In the genomic region with DNA sequence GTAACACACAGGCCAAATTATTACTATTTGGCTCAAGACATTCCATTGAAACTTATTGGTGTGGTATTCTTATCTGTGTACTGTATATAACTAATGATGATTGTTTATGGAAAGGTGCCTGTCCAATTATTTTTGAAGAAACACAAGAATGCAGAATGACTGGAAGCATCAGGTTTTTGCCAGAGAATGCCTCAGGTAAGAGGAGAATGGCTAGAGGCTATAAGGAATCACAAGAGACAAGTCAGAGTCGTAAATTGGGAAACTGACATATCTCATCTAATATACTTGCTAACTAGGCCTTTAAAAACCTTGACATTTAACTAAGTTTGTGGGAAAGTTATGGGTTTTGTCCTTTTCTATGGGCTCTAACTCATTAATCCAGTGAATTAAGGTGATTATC, we compare ENCODE assay signal across 16 cellular contexts.
DNase-seq lines count a peak whose midpoint lies in the region; ATAC-seq, FAIRE-seq and TF ChIP-seq lines count a peak whose summit lies in the region.
"Had no signal": no experiment of that assay in that cellular context is flagged by ENCODE, and none has a peak within 500 bp of the region (broad histone marks: within the 10 kb centered on the region; RNA-seq: fewer than 3 reads in every experiment).

No MANE protein-coding gene starts in this region.

- no peak overlapping the region for H3K4me3 Mint-ChIP-seq in WTC11
- H3K4me3 Mint-ChIP-seq: CD8-positive, alpha-beta memory T cell had no signal

- H3K79me2 ChIP-seq in hepatocyte (no peaks in the 10 kb centered on the region), trophoblast cell (ENCODE audit: control insufficient read depth, insufficient read depth, low read length, poor library complexity) (no peaks in the 10 kb centered on the region)

- no peak overlapping the region for H3K9ac ChIP-seq in trophoblast cell (ENCODE audit: low read length)
- H3K9ac ChIP-seq: BLaER1, KMS-11 had no signal

- DNase-seq in ELF-1 (ENCODE audit: low read depth, low spot score) (peak; percentile 16), WTC11 (ENCODE audit: low spot score) (no peak), hepatocyte (ENCODE audit: low spot score) (no peak), trophoblast cell (peak; percentile 40 to 86), GM19239 (ENCODE audit: insufficient read length, low spot score) (no peak), HT-29 (ENCODE audit: low spot score) (no peak)
- DNase-seq in stimulated activated CD4-positive, alpha-beta T cell treated with anti-CD3 and anti-CD28 coated beads, Interleukin-4, amount 100 ng/mL, for 4 hours, result no peak
- DNase-seq: Caco-2; CD8-positive, alpha-beta memory T cell; H7 had no signal

- peaks cover 37% of the 10 kb centered on the region for H3K4me1 Mint-ChIP-seq in WTC11
- H3K4me1 Mint-ChIP-seq: CD8-positive, alpha-beta memory T cell had no signal

- H3K79me1 ChIP-seq in trophoblast cell (ENCODE audit: low read length), result peaks cover 6% of the 10 kb centered on the region

- H3K9me3 Mint-ChIP-seq in WTC11, result no peaks in the 10 kb centered on the region
- H3K9me3 Mint-ChIP-seq: CD8-positive, alpha-beta memory T cell had no signal

- H3K36me3 ChIP-seq in hepatocyte (replicated peaks; ENCODE audit: insufficient read depth, low read depth) (no peaks in the 10 kb centered on the region), trophoblast cell (ENCODE audit: control insufficient read depth in 1 of 2, insufficient read depth in 2 of 2, low read length in 2 of 2) (no peaks in the 10 kb centered on the region)
- H3K36me3 ChIP-seq: BLaER1 had no signal

- peak overlapping the region; percentile 57 for H2BK5ac ChIP-seq in trophoblast cell (ENCODE audit: low read depth, low read length, poor library complexity)

- H2AFZ ChIP-seq in hepatocyte (peak overlapping the region; percentile 35), trophoblast cell (ENCODE audit: insufficient read depth, low read length, poor library complexity) (no peak overlapping the region)

- no peaks in the 10 kb centered on the region for H4K20me1 ChIP-seq in hepatocyte (ENCODE audit: insufficient read depth, poor library complexity, severe bottlenecking)
- H4K20me1 ChIP-seq: BLaER1 had no signal

- H2AK5ac ChIP-seq in trophoblast cell (ENCODE audit: low read length), result no peak overlapping the region

- no peak overlapping the region for H4K91ac ChIP-seq in trophoblast cell (ENCODE audit: low read depth, low read length)

- no peak overlapping the region for H4K8ac ChIP-seq in trophoblast cell (ENCODE audit: low read depth, low read length)

- no peak for FAIRE-seq in GM19239 (lab: Jason Lieb, UNC)
- FAIRE-seq: GM12891, HepG2, HTR-8/SVneo had no signal

- H3K36me3 Mint-ChIP-seq in WTC11, result no peaks in the 10 kb centered on the region
- H3K36me3 Mint-ChIP-seq: CD8-positive, alpha-beta memory T cell had no signal

- H3K27ac ChIP-seq in hepatocyte (peak overlapping the region; percentile 33), trophoblast cell (ENCODE audit: low read depth, low read length) (no peak overlapping the region)
- H3K27ac ChIP-seq: 22Rv1, BLaER1, KMS-11 had no signal

- H3K27me3 Mint-ChIP-seq in WTC11 (ENCODE audit: low read depth), result no peaks in the 10 kb centered on the region

- H3K4ac ChIP-seq in trophoblast cell (ENCODE audit: low read depth, low read length), result no peak overlapping the region

- no peaks in the 10 kb centered on the region for H3K9me3 ChIP-seq in hepatocyte (ENCODE audit: low read depth)
- H3K9me3 ChIP-seq in trophoblast cell (ENCODE audit: insufficient read depth, low read depth, low read length), result no peaks in the 10 kb centered on the region
- H3K9me3 ChIP-seq: BLaER1, Caco-2 had no signal

- ATAC-seq in WTC11, result no peak
- ATAC-seq: HepG2 had no signal

- no peak overlapping the region for H3K4me3 ChIP-seq in hepatocyte
- H3K4me3 ChIP-seq in trophoblast cell (ENCODE audit: low read depth, low read length), result no peak overlapping the region
- H3K4me3 ChIP-seq: BLaER1 had no signal

- H3K4me1 ChIP-seq in hepatocyte (ENCODE audit: insufficient read depth) (no peaks in the 10 kb centered on the region), trophoblast cell (ENCODE audit: control insufficient read depth in 1 of 2, insufficient read depth in 2 of 2, low read length in 2 of 2) (peaks cover 2% of the 10 kb centered on the region in 2 experiments)
- H3K4me1 ChIP-seq: BLaER1, Caco-2 had no signal

- H3K27ac Mint-ChIP-seq in WTC11, result peak overlapping the region; percentile 44; the same call in 1 of the 2 replicates
- H3K27ac Mint-ChIP-seq: CD8-positive, alpha-beta memory T cell had no signal

- POLR2A ChIA-PET in WTC11 (lab: Charles Lee), result no interaction called here

- no peak overlapping the region for H2BK12ac ChIP-seq in trophoblast cell (ENCODE audit: low read length)

- no peak overlapping the region for H3K23ac ChIP-seq in trophoblast cell (ENCODE audit: low read length)

- H3K4me2 ChIP-seq in hepatocyte (peak overlapping the region; percentile 39), trophoblast cell (ENCODE audit: low read length) (no peak overlapping the region)
- H3K4me2 ChIP-seq: BLaER1, KMS-11 had no signal

- CTCF ChIA-PET in WTC11 (lab: Charles Lee), result interaction anchor here (0.9 to 2.4 kb wide), 2 partner anchors 10 to 83 kb away, joined by 3 to 9 read pairs; no protein-coding TSS in a partner anchor

- no peak overlapping the region for H3K14ac ChIP-seq in trophoblast cell (ENCODE audit: low read length)

- H3K9me2 ChIP-seq in hepatocyte (replicated peaks; ENCODE audit: insufficient read depth), result no peaks in the 10 kb centered on the region

- WGBS in hepatocyte (ENCODE audit: low lambda C conversion rate, missing lambda C conversion rate), result 45% methylated on average over 1 of the region's 1 CpG
- no CpG with 5 or more reads among the region's 1 CpG for WGBS in trophoblast cell (ENCODE audit: extremely low coverage, insufficient coverage, insufficient read length)

- H2BK120ac ChIP-seq in trophoblast cell (ENCODE audit: insufficient read depth, low read length, poor library complexity), result no peak overlapping the region

- H4K12ac ChIP-seq in trophoblast cell (ENCODE audit: low read depth, low read length), result no peak overlapping the region

- no peak for TF ChIP-seq CTCF in WTC11 (IDR thresholded peaks at IDR 0.05)
- TF ChIP-seq CTCF in hepatocyte (IDR thresholded peaks at IDR 0.05; ENCODE audit: poor library complexity), result no peak

- H3K27me3 ChIP-seq in hepatocyte (no peaks in the 10 kb centered on the region), trophoblast cell (ENCODE audit: insufficient read depth, low read length) (no peaks in the 10 kb centered on the region)
- H3K27me3 ChIP-seq: BLaER1 had no signal

- H3K18ac ChIP-seq in trophoblast cell (ENCODE audit: low read length), result no peak overlapping the region

TF ChIP-seq in WTC11, 78 proteins besides CTCF, POLR2A, EP300 and RAD21 (continues in another document):
- TF ChIP-seq ESRRA (CRISPR knock-in tag; IDR thresholded peaks at IDR 0.05; ENCODE audit: borderline replicate concordance) (no peak), ZNF671 (CRISPR knock-in tag; IDR thresholded peaks at IDR 0.05) (no peak), NR2C2 (CRISPR knock-in tag; IDR thresholded peaks at IDR 0.05) (no peak)
- TF ChIP-seq, protein P1, sequence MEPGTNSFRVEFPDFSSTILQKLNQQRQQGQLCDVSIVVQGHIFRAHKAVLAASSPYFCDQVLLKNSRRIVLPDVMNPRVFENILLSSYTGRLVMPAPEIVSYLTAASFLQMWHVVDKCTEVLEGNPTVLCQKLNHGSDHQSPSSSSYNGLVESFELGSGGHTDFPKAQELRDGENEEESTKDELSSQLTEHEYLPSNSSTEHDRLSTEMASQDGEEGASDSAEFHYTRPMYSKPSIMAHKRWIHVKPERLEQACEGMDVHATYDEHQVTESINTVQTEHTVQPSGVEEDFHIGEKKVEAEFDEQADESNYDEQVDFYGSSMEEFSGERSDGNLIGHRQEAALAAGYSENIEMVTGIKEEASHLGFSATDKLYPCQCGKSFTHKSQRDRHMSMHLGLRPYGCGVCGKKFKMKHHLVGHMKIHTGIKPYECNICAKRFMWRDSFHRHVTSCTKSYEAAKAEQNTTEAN (CRISPR knock-in tag; IDR thresholded peaks at IDR 0.05), result no peak
- TF ChIP-seq, protein P2, sequence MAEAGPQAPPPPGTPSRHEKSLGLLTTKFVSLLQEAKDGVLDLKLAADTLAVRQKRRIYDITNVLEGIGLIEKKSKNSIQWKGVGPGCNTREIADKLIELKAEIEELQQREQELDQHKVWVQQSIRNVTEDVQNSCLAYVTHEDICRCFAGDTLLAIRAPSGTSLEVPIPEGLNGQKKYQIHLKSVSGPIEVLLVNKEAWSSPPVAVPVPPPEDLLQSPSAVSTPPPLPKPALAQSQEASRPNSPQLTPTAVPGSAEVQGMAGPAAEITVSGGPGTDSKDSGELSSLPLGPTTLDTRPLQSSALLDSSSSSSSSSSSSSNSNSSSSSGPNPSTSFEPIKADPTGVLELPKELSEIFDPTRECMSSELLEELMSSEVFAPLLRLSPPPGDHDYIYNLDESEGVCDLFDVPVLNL (CRISPR knock-in tag; IDR thresholded peaks at IDR 0.05; ENCODE audit: borderline replicate concordance, low read depth), result no peak
- TF ChIP-seq, protein P3, sequence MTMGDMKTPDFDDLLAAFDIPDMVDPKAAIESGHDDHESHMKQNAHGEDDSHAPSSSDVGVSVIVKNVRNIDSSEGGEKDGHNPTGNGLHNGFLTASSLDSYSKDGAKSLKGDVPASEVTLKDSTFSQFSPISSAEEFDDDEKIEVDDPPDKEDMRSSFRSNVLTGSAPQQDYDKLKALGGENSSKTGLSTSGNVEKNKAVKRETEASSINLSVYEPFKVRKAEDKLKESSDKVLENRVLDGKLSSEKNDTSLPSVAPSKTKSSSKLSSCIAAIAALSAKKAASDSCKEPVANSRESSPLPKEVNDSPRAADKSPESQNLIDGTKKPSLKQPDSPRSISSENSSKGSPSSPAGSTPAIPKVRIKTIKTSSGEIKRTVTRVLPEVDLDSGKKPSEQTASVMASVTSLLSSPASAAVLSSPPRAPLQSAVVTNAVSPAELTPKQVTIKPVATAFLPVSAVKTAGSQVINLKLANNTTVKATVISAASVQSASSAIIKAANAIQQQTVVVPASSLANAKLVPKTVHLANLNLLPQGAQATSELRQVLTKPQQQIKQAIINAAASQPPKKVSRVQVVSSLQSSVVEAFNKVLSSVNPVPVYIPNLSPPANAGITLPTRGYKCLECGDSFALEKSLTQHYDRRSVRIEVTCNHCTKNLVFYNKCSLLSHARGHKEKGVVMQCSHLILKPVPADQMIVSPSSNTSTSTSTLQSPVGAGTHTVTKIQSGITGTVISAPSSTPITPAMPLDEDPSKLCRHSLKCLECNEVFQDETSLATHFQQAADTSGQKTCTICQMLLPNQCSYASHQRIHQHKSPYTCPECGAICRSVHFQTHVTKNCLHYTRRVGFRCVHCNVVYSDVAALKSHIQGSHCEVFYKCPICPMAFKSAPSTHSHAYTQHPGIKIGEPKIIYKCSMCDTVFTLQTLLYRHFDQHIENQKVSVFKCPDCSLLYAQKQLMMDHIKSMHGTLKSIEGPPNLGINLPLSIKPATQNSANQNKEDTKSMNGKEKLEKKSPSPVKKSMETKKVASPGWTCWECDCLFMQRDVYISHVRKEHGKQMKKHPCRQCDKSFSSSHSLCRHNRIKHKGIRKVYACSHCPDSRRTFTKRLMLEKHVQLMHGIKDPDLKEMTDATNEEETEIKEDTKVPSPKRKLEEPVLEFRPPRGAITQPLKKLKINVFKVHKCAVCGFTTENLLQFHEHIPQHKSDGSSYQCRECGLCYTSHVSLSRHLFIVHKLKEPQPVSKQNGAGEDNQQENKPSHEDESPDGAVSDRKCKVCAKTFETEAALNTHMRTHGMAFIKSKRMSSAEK (CRISPR knock-in tag; IDR thresholded peaks at IDR 0.05; ENCODE audit: borderline replicate concordance), result no peak

Comparison
In these comparisons a context has a peak if more than half of its experiments do, and no peak if none do; other contexts are left out.
1. DNase-seq: peak in ELF-1 (single experiment) and trophoblast cell (2 of 2); none in WTC11 (single experiment), hepatocyte (single experiment), GM19239 (single experiment), stimulated activated CD4-positive, alpha-beta T cell treated with anti-CD3 and anti-CD28 coated beads, Interleukin-4, amount 100 ng/mL, for 4 hours (0 of 2) and HT-29 (single experiment).